8 cellular contexts compared by ENCODE assay signal in the genomic region with DNA sequence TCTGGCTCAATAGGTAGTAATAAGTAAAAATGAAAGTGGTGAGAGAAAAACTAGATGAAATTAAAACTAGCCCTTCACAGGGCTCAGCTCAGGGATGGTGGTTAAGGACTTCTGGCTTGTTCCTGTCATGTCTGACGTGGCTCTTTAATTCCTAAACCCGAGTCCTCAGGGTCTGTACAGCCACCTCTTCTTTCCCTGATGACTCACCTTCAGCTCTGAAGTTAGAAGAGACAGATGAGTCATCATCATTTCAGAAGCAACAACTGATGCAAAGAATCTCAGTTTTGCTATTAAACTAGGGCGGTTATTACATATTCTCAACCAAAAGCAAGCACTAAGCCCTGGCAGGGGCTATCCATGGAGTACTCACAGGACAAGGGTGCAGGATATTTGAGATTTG. TPM values are rescaled to one million over a fixed set of nuclear protein-coding genes. Genes with fewer than 3 reads are reported as not detected.
DNase-seq lines count a peak whose midpoint lies in the region; ATAC-seq and TF ChIP-seq lines count a peak whose summit lies in the region.

No MANE protein-coding gene starts in this region.

- DNase-seq in AG20443 (ENCODE audit: low spot score) (peak; percentile 87), fibroblast of peridontal ligament (ENCODE audit: extremely low read depth) (peak; percentile 91), suprapubic skin (ENCODE audit: low spot score in 2 of 2) (no peak), NCI-H2171 (lab: John Stamatoyannopoulos, UW) (no peak), testis (no peak)

- H3K27ac ChIP-seq in suprapubic skin (peak overlapping the region; percentile 82), testis (no peak overlapping the region)

- TF ChIP-seq POLR2A in suprapubic skin (IDR thresholded peaks at IDR 0.05), result no peak
- no peak for TF ChIP-seq POLR2A in testis (IDR thresholded peaks at IDR 0.05)

- TF ChIP-seq CTCF in suprapubic skin (IDR thresholded peaks at IDR 0.05) (no peak), testis (IDR thresholded peaks at IDR 0.05) (no peak)

- H3K4me1 ChIP-seq in suprapubic skin (peaks cover 93% of the 10 kb centered on the region), testis (peaks cover 14% of the 10 kb centered on the region)

- H3K9me3 ChIP-seq in suprapubic skin (no peaks in the 10 kb centered on the region), testis (no peaks in the 10 kb centered on the region)

- no peak for TF ChIP-seq EP300 in suprapubic skin (IDR thresholded peaks at IDR 0.05)

- H3K36me3 ChIP-seq in suprapubic skin (no peaks in the 10 kb centered on the region), testis (ENCODE audit: low read depth, missing control alignments) (no peaks in the 10 kb centered on the region)

- WGBS in suprapubic skin, result 41% methylated on average over 3 of the region's 3 CpGs
- 87 to 93% methylated on average over 3 of the region's 3 CpGs for WGBS in testis, 2 donors

- H3K4me1 Mint-ChIP-seq in T-helper 1 cell treated with Interleukin-12 subunit alpha and Interleukin-12 subunit beta and Interleukin-4 antibody, amounts not matched to agents 30 μg/mL and 1 μg/mL, for 36 hours (ENCODE audit: low read depth), result peaks cover 41% of the 10 kb centered on the region

- H3K27me3 Mint-ChIP-seq in T-helper 1 cell treated with Interleukin-12 subunit alpha and Interleukin-12 subunit beta and Interleukin-4 antibody, amounts not matched to agents 30 μg/mL and 1 μg/mL, for 36 hours (ENCODE audit: low read depth), result peaks cover 4% of the 10 kb centered on the region

- H3K36me3 Mint-ChIP-seq in T-helper 1 cell treated with Interleukin-12 subunit alpha and Interleukin-12 subunit beta and Interleukin-4 antibody, amounts not matched to agents 30 μg/mL and 1 μg/mL, for 36 hours (ENCODE audit: low read depth), result no peaks in the 10 kb centered on the region

- H3K9me3 Mint-ChIP-seq in T-helper 1 cell treated with Interleukin-12 subunit alpha and Interleukin-12 subunit beta and Interleukin-4 antibody, amounts not matched to agents 30 μg/mL and 1 μg/mL, for 36 hours, result no peaks in the 10 kb centered on the region

- H3K27me3 ChIP-seq in suprapubic skin (no peaks in the 10 kb centered on the region), testis (no peaks in the 10 kb centered on the region)

- intact Hi-C loops in testis (cut with DNase I; ENCODE audit: low total_unique reads), result no loop called here

- ATAC-seq in GM18909 (IDR thresholded peaks at IDR 0.05; ENCODE audit: poor library complexity, unreplicated experiment) (peak; percentile 95), HG03045 (IDR thresholded peaks at IDR 0.05; ENCODE audit: unreplicated experiment) (peak; percentile 96)

- H3K27ac Mint-ChIP-seq in T-helper 1 cell treated with Interleukin-12 subunit alpha and Interleukin-12 subunit beta and Interleukin-4 antibody, amounts not matched to agents 30 μg/mL and 1 μg/mL, for 36 hours, result peak overlapping the region; percentile 43

- H3K4me3 ChIP-seq in suprapubic skin, result no peak overlapping the region
- no peak overlapping the region for H3K4me3 ChIP-seq in testis

- H3K4me3 Mint-ChIP-seq in T-helper 1 cell treated with Interleukin-12 subunit alpha and Interleukin-12 subunit beta and Interleukin-4 antibody, amounts not matched to agents 30 μg/mL and 1 μg/mL, for 36 hours, result no peak overlapping the region

RNA-seq across cellular contexts. Expression of a gene that starts 24.0 kb away (rescaled TPM):
- total RNA-seq in suprapubic skin (10 to 100 TPM in 2 of 4 donors, 1 to 10 TPM in 2; 4.4 to 13.8 (median 10.0) TPM), testis (under 1 TPM; 0.12 to 0.79 TPM)
- 0.18 TPM for polyA plus RNA-seq in testis (ENCODE audit: insufficient read depth, low read depth, low replicate concordance)

Comparison
In these comparisons a context has a peak if more than half of its experiments do, and no peak if none do; other contexts are left out.
1. DNase-seq: peak in AG20443 (single experiment) and fibroblast of peridontal ligament (single experiment); none in suprapubic skin (0 of 2), NCI-H2171 (single experiment) and testis (single experiment).